In the genomic region with DNA sequence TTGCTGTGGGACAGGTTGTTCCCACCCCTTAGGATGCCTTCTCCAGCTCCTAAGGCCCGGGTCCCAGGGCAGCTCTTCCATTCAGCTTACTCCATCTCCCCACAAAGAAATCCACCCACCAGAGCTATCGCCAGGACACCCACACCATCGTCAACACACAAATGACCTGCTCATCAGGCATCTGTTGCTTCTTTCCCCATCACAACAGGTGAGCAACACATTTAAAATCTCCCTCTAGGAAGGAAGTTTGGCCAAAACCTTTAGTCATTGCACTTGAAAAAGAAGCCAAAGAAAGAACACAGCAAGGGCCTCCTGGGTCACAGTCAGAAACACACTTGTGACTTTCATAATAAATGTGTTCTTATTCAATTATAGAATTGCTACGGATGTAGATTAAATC, we compare ENCODE assay signal across 16 cellular contexts.
"Had no signal": no experiment of that assay in that cellular context is flagged by ENCODE, and none has a peak within 500 bp of the region (broad histone marks: within the 10 kb centered on the region; RNA-seq: fewer than 3 reads in every experiment).

No MANE protein-coding gene starts in this region.

- ATAC-seq: foreskin keratinocyte; natural killer cell treated with Interleukin-12 subunit alpha and Interleukin-12 subunit beta and Interleukin-15 and Interleukin-18, amount 100 ng/mL, for 72 hours had no signal

- H3K9me3 ChIP-seq: colonic mucosa, thoracic aorta, transverse colon had no signal

- H3K4me3 Mint-ChIP-seq: endodermal cell; natural killer cell treated with Interleukin-12 subunit alpha and Interleukin-12 subunit beta and Interleukin-15 and Interleukin-18, amount 100 ng/mL, for 72 hours had no signal

- H3K4me1 ChIP-seq: colonic mucosa, foreskin keratinocyte had no signal

- H3K4me3 ChIP-seq: colonic mucosa, mucosa of descending colon, skin epidermis, stomach, thoracic aorta, transverse colon had no signal

- H3K4me1 Mint-ChIP-seq: endodermal cell had no signal

- H3K27me3 ChIP-seq: colonic mucosa, foreskin keratinocyte, stomach, transverse colon had no signal

- DNase-seq: cerebellar nuclear complex; colonic mucosa; dermis blood vessel endothelial cell; endodermal cell; erythroblast; foreskin keratinocyte; occipital lobe; stimulated activated CD4-positive, alpha-beta T cell treated with anti-CD3 and anti-CD28 coated beads, Interleukin-12 subunit alpha, Interleukin-12 subunit beta, amount 100 ng/mL, for 4 hours; stimulated activated naive CD4-positive, alpha-beta T cell; stomach; substantia nigra; transverse colon had no signal

- H3K27ac ChIP-seq: colonic mucosa, foreskin keratinocyte, skin epidermis, thoracic aorta had no signal

- H3K27ac Mint-ChIP-seq: endodermal cell; natural killer cell treated with Interleukin-12 subunit alpha and Interleukin-12 subunit beta and Interleukin-15 and Interleukin-18, amount 100 ng/mL, for 72 hours had no signal

- H3K36me3 ChIP-seq: colonic mucosa, stomach, thoracic aorta, transverse colon had no signal
